In the genomic region with DNA sequence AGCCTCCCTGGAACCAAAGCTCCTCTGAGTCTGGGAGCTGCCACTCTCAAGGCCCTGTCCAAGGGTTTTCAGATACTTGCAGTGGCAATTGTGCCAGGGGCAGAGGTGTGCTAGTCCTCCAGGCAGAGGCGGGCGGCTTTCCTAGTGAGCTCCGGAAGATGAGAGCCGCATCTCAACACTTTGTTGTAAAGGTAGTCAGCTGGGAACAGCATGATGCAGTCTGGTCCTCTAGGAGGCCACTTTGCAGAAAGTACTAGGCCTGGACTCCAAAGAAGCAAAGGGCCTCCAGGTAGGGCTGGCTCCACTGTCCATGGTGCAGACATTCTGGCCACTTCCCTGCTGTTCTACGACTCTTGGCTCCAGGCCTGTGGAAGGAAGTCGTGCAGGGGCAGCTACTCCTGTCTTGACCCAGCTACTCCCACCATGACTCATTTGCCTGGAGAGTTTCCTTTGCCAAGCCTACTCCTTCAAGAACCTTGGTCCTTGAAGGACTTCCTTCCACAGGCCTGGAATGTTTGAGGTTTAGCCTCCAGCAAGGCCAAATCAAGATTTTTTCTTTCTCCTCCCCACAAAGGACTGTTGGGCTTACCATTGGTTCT, we compare ENCODE assay signal across 31 cellular contexts. TPM values are rescaled to one million over a fixed set of nuclear protein-coding genes. Genes with fewer than 3 reads are reported as not detected.
DNase-seq lines count a peak whose midpoint lies in the region; TF ChIP-seq lines count a peak whose summit lies in the region.
"Had no signal": no experiment of that assay in that cellular context is flagged by ENCODE, and none has a peak within 500 bp of the region (broad histone marks: within the 10 kb centered on the region; RNA-seq: fewer than 3 reads in every experiment).

No MANE protein-coding gene starts in this region.

- H3K4me3 ChIP-seq in NB4 (ENCODE audit: low read depth, low read length) (no peak overlapping the region), endodermal cell (ENCODE audit: low read length) (no peak overlapping the region)
- H3K4me3 ChIP-seq: left lung, pancreas, Peyer's patch, right atrium auricular region, smooth muscle cell had no signal

- peaks cover 99% of the 10 kb centered on the region for H3K27me3 ChIP-seq in endodermal cell (ENCODE audit: control insufficient read depth, insufficient read depth, low read length, poor library complexity, severe bottlenecking)
- H3K27me3 ChIP-seq: pancreas, Peyer's patch, right atrium auricular region had no signal

- intact Hi-C loops in posterior vena cava (cut with DNase I): no loop called here
- intact Hi-C loops in activated CD4-positive, alpha-beta T cell treated with anti-CD3 and anti-CD28 coated beads, Interleukin-2, amount 10 ng/mL, durations not matched to agents 24 days and 14 days (cut with micrococcal nuclease): no loop called here

- DNase-seq in GM03348 (ENCODE audit: low spot score) (peak; percentile 65), NB4 (ENCODE audit: low read depth) (peak; percentile 0), endodermal cell (peak; percentile 30), posterior vena cava (ENCODE audit: low spot score) (peak; percentile 52), midbrain (lab: John Stamatoyannopoulos, UW) (no peak), cerebellum (ENCODE audit: low spot score) (no peak)
- DNase-seq in activated naive CD4-positive, alpha-beta T cell treated with anti-CD3 and anti-CD28 coated beads, Interleukin-2, amount 10 ng/mL, durations not matched to agents 7 days and 5 days: no peak
- DNase-seq in activated CD4-positive, alpha-beta T cell treated with anti-CD3 and anti-CD28 coated beads, Interleukin-2, amount 10 ng/mL, durations not matched to agents 24 days and 14 days: no peak
- DNase-seq: ACHN; activated B cell treated with CpG ODN at 0.5 μM for 24 hours; central memory CD4-positive, alpha-beta T cell; COR-L47; GDM1; immature natural killer cell; Kasumi-1; left lung; naive B cell; NCI-H1092 treated with DMSO at 0.1 percent for 48 hours; NCI-H187; NCI-H69; pancreas; Peyer's patch; stimulated activated CD4-positive, alpha-beta T cell treated with anti-CD3 and anti-CD28 coated beads, Interleukin-1b, Interleukin-23, amount 100 ng/mL, for 48 hours; stimulated activated CD8-positive, alpha-beta memory T cell treated with anti-CD3 and anti-CD28 coated beads, Interleukin-4, amount 100 ng/mL, for 48 hours; T-helper 1 cell; trophoblast cell had no signal

- no peaks in the 10 kb centered on the region for H3K4me1 ChIP-seq in endodermal cell (ENCODE audit: control insufficient read depth, insufficient read depth, low read length)
- H3K4me1 ChIP-seq: left lung, pancreas, Peyer's patch, right atrium auricular region had no signal

- H3K9ac ChIP-seq in endodermal cell (ENCODE audit: extremely low read depth, low read length, poor library complexity, severe bottlenecking): no peak overlapping the region

- no peak overlapping the region for H3K27ac ChIP-seq in endodermal cell (ENCODE audit: low read depth, low read length)
- H3K27ac ChIP-seq: left lung, pancreas, Peyer's patch, right atrium auricular region had no signal

- WGBS in endodermal cell (ENCODE audit: insufficient coverage in 1 of 2, insufficient read length in 1 of 2), 2 experiments: 84 to 93% methylated on average over 3 to 6 of the region's 6 CpGs

- CTCF ChIA-PET in activated naive CD4-positive, alpha-beta T cell treated with anti-CD3 and anti-CD28 coated beads, Interleukin-2, amount 10 ng/mL, durations not matched to agents 7 days and 5 days (lab: Charles Lee): no interaction called here

- no peaks in the 10 kb centered on the region for H3K36me3 ChIP-seq in endodermal cell (ENCODE audit: control insufficient read depth, insufficient read depth, low read length)
- H3K36me3 ChIP-seq: left lung, pancreas, Peyer's patch, right atrium auricular region had no signal

- no peak overlapping the region for H3K4me3 Mint-ChIP-seq in endodermal cell
- no peak overlapping the region for H3K4me3 Mint-ChIP-seq in activated naive CD4-positive, alpha-beta T cell treated with anti-CD3 and anti-CD28 coated beads, Interleukin-2, amount 10 ng/mL, durations not matched to agents 7 days and 5 days
- no peak overlapping the region for H3K4me3 Mint-ChIP-seq in activated CD4-positive, alpha-beta T cell treated with anti-CD3 and anti-CD28 coated beads, Interleukin-2, amount 10 ng/mL, durations not matched to agents 24 days and 14 days
- H3K4me3 Mint-ChIP-seq: activated B cell treated with CpG ODN at 0.5 μM for 24 hours; activated naive CD4-positive, alpha-beta T cell treated with anti-CD3 and anti-CD28 coated beads, Interleukin-2, amount 50 U/mL, for 24 hours; activated T-helper 17 cell treated with anti-CD3 and anti-CD28 coated beads, Interleukin-2, amount 50 U/mL, for 72 hours; immature natural killer cell had no signal

- H3K27me3 Mint-ChIP-seq in endodermal cell (ENCODE audit: insufficient read depth): peaks cover 58% of the 10 kb centered on the region
- H3K27me3 Mint-ChIP-seq in activated naive CD4-positive, alpha-beta T cell treated with anti-CD3 and anti-CD28 coated beads, Interleukin-2, amount 10 ng/mL, durations not matched to agents 7 days and 5 days: peaks cover 27% of the 10 kb centered on the region
- peaks cover 12% of the 10 kb centered on the region for H3K27me3 Mint-ChIP-seq in activated CD4-positive, alpha-beta T cell treated with anti-CD3 and anti-CD28 coated beads, Interleukin-2, amount 10 ng/mL, durations not matched to agents 24 days and 14 days

- TF ChIP-seq POLR2A in NB4 (IDR thresholded peaks at IDR 0.05; ENCODE audit: extremely low read depth, insufficient read length): no peak

- H3K4me1 Mint-ChIP-seq in endodermal cell: peaks cover 5% of the 10 kb centered on the region
- H3K4me1 Mint-ChIP-seq in activated naive CD4-positive, alpha-beta T cell treated with anti-CD3 and anti-CD28 coated beads, Interleukin-2, amount 10 ng/mL, durations not matched to agents 7 days and 5 days: no peaks in the 10 kb centered on the region
- H3K4me1 Mint-ChIP-seq in activated CD4-positive, alpha-beta T cell treated with anti-CD3 and anti-CD28 coated beads, Interleukin-2, amount 10 ng/mL, durations not matched to agents 24 days and 14 days: no peaks in the 10 kb centered on the region
- H3K4me1 Mint-ChIP-seq: activated B cell treated with CpG ODN at 0.5 μM for 24 hours; activated naive CD4-positive, alpha-beta T cell treated with anti-CD3 and anti-CD28 coated beads, Interleukin-2, amount 50 U/mL, for 24 hours; activated T-helper 17 cell treated with anti-CD3 and anti-CD28 coated beads, Interleukin-2, amount 50 U/mL, for 72 hours had no signal

- H3K27ac Mint-ChIP-seq in endodermal cell: no peak overlapping the region
- H3K27ac Mint-ChIP-seq in activated naive CD4-positive, alpha-beta T cell treated with anti-CD3 and anti-CD28 coated beads, Interleukin-2, amount 10 ng/mL, durations not matched to agents 7 days and 5 days: no peak overlapping the region
- no peak overlapping the region for H3K27ac Mint-ChIP-seq in activated CD4-positive, alpha-beta T cell treated with anti-CD3 and anti-CD28 coated beads, Interleukin-2, amount 10 ng/mL, durations not matched to agents 24 days and 14 days
- H3K27ac Mint-ChIP-seq: activated B cell treated with CpG ODN at 0.5 μM for 24 hours; activated naive CD4-positive, alpha-beta T cell treated with anti-CD3 and anti-CD28 coated beads, Interleukin-2, amount 50 U/mL, for 24 hours; activated T-helper 17 cell treated with anti-CD3 and anti-CD28 coated beads, Interleukin-2, amount 50 U/mL, for 72 hours; immature natural killer cell; naive B cell had no signal

- no peaks in the 10 kb centered on the region for H3K36me3 Mint-ChIP-seq in endodermal cell (ENCODE audit: low read depth)
- no peaks in the 10 kb centered on the region for H3K36me3 Mint-ChIP-seq in activated naive CD4-positive, alpha-beta T cell treated with anti-CD3 and anti-CD28 coated beads, Interleukin-2, amount 10 ng/mL, durations not matched to agents 7 days and 5 days
- H3K36me3 Mint-ChIP-seq in activated CD4-positive, alpha-beta T cell treated with anti-CD3 and anti-CD28 coated beads, Interleukin-2, amount 10 ng/mL, durations not matched to agents 24 days and 14 days (ENCODE audit: low read depth): no peaks in the 10 kb centered on the region
- H3K36me3 Mint-ChIP-seq: activated naive CD4-positive, alpha-beta T cell treated with anti-CD3 and anti-CD28 coated beads, Interleukin-2, amount 50 U/mL, for 24 hours; immature natural killer cell; naive B cell had no signal

- no peaks in the 10 kb centered on the region for H3K9me3 Mint-ChIP-seq in endodermal cell
- no peaks in the 10 kb centered on the region for H3K9me3 Mint-ChIP-seq in activated naive CD4-positive, alpha-beta T cell treated with anti-CD3 and anti-CD28 coated beads, Interleukin-2, amount 10 ng/mL, durations not matched to agents 7 days and 5 days
- H3K9me3 Mint-ChIP-seq in activated CD4-positive, alpha-beta T cell treated with anti-CD3 and anti-CD28 coated beads, Interleukin-2, amount 10 ng/mL, durations not matched to agents 24 days and 14 days: no peaks in the 10 kb centered on the region
- H3K9me3 Mint-ChIP-seq: activated B cell treated with CpG ODN at 0.5 μM for 24 hours; activated naive CD4-positive, alpha-beta T cell treated with anti-CD3 and anti-CD28 coated beads, Interleukin-2, amount 50 U/mL, for 24 hours; activated T-helper 17 cell treated with anti-CD3 and anti-CD28 coated beads, Interleukin-2, amount 50 U/mL, for 72 hours; immature natural killer cell had no signal

- no peak for TF ChIP-seq CTCF in NB4 (IDR thresholded peaks at IDR 0.05; ENCODE audit: low read depth, low read length)
- no peak for TF ChIP-seq CTCF in endodermal cell (conservative IDR thresholded peaks at IDR 0.05)

- no peaks in the 10 kb centered on the region for H3K9me3 ChIP-seq in endodermal cell (ENCODE audit: control insufficient read depth, low read length)
- H3K9me3 ChIP-seq: left lung, pancreas, Peyer's patch, right atrium auricular region had no signal

RNA-seq across cellular contexts. Expression of a gene that starts 9.9 kb away (rescaled TPM):
- not detected for total RNA-seq in endodermal cell
- polyA plus RNA-seq in endodermal cell (2013, experiment 1 of 2): 5.0 TPM
- 4.8 TPM for polyA plus RNA-seq in endodermal cell (2013, experiment 2 of 2)
- total RNA-seq in posterior vena cava: 1 to 10 TPM; 2.8 to 3.6 TPM
- 77.1 TPM for total RNA-seq in cerebellum
- total RNA-seq in activated CD4-positive, alpha-beta T cell treated with anti-CD3 and anti-CD28 coated beads, Interleukin-2, amount 10 ng/mL, durations not matched to agents 24 days and 14 days: not detected in 2 replicates
- total RNA-seq: activated B cell treated with CpG ODN at 0.5 μM for 24 hours; activated T-helper 17 cell treated with anti-CD3 and anti-CD28 coated beads, Interleukin-2, amount 50 U/mL, for 72 hours; dermis microvascular lymphatic vessel endothelial cell; smooth muscle cell had no signal
- polyA plus RNA-seq: immature natural killer cell, smooth muscle cell had no signal

Comparison
In these comparisons a context has a peak if more than half of its experiments do, and no peak if none do; other contexts are left out.
1. DNase-seq: peak in GM03348 (single experiment), NB4 (single experiment), endodermal cell (single experiment) and posterior vena cava (single experiment); none in midbrain (single experiment), cerebellum (single experiment), activated naive CD4-positive, alpha-beta T cell treated with anti-CD3 and anti-CD28 coated beads, Interleukin-2, amount 10 ng/mL, durations not matched to agents 7 days and 5 days (single experiment) and activated CD4-positive, alpha-beta T cell treated with anti-CD3 and anti-CD28 coated beads, Interleukin-2, amount 10 ng/mL, durations not matched to agents 24 days and 14 days (single experiment).
2. RNA of a gene that starts 9.9 kb away (total RNA-seq): 77.1 TPM in cerebellum (single experiment); 2.8 to 3.6 TPM in posterior vena cava, not detected in endodermal cell and not detected in activated CD4-positive, alpha-beta T cell treated with anti-CD3 and anti-CD28 coated beads, Interleukin-2, amount 10 ng/mL, durations not matched to agents 24 days and 14 days; every median in the first group is over 10 times any median in the second.